Comparison of ENCODE assay signal across 11 cellular contexts in the genomic region with DNA sequence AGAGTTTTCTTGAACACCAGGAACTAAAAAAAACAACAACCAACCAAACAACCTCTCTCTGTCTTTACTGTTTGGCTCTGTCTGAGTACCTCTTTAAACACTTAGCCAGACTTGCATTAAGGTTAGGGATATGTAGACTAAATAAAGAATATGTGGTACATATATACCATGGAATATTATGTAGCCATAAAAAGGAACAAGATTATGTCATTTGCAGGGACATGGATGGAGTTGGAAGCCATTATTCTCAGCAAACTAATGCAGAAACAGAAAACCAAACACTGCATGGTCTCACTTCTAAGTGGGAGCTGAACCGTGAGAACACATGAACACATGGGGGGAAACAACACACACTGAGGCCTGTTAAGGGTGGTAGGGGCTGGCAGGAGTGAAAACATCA.
"Had no signal": no experiment of that assay in that cellular context is flagged by ENCODE, and none has a peak within 500 bp of the region (broad histone marks: within the 10 kb centered on the region; RNA-seq: fewer than 3 reads in every experiment).

No MANE protein-coding gene starts in this region.

- H3K27ac ChIP-seq: GM23248 had no signal

- H3K9ac ChIP-seq: GM23248 had no signal

- H2AFZ ChIP-seq: GM23248, GM23338 had no signal

- ATAC-seq: GM23338, HCT116 had no signal

- FAIRE-seq: H1, H54 had no signal

- DNase-seq: GM23248, GOT3, H7, H9, HCEC 1CT, HFFc6 had no signal

- H3K4me2 ChIP-seq: GM23338 had no signal

- H3K4me3 ChIP-seq: GM23248, GM23338, HAP-1 had no signal

- H3K9me3 ChIP-seq: HAP-1 had no signal

- H3K36me3 ChIP-seq: HAP-1 had no signal
